10 cellular contexts compared by ENCODE assay signal in the genomic region with DNA sequence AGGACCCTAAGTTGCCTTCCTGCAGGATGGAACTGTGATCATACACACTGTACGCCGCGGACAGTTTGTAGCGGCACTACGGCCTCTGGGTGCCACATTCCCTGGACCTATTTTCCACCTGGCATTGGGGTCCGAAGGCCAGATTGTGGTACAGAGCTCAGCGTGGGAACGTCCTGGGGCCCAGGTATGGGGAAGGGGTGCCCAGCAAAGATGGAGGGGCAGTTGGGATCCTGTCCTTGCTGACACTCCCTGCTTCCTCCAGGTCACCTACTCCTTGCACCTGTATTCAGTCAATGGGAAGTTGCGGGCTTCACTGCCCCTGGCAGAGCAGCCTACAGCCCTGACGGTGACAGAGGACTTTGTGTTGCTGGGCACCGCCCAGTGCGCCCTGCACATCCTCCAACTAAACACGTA. TPM values are rescaled to one million over a fixed set of nuclear protein-coding genes. Genes with fewer than 3 reads are reported as not detected.
A peak's percentile ranks its signal among the peaks of the same experiment; 100 is the strongest.
DNase-seq lines count a peak whose midpoint lies in the region; ATAC-seq and TF ChIP-seq lines count a peak whose summit lies in the region.
"Had no signal": no experiment of that assay in that cellular context is flagged by ENCODE, and none has a peak within 500 bp of the region (broad histone marks: within the 10 kb centered on the region; RNA-seq: fewer than 3 reads in every experiment).

No MANE protein-coding gene starts in this region.

- ATAC-seq in naive thymus-derived CD8-positive, alpha-beta T cell = no peak
- ATAC-seq in HG03521 (IDR thresholded peaks at IDR 0.05; ENCODE audit: unreplicated experiment) (no peak), omental fat pad (ENCODE audit: low FRiP score) (no peak)

- H3K9me3 Mint-ChIP-seq in brain = no peaks in the 10 kb centered on the region
- no peaks in the 10 kb centered on the region for H3K9me3 Mint-ChIP-seq in naive thymus-derived CD8-positive, alpha-beta T cell

- H3K79me2 ChIP-seq in DOHH2 (ENCODE audit: control insufficient read depth, low read length) = no peaks in the 10 kb centered on the region

- TF ChIP-seq CTCF in DOHH2 (IDR thresholded peaks at IDR 0.05; ENCODE audit: low read depth, low read length, poor library complexity, severe bottlenecking) = no peak
- no peak for TF ChIP-seq CTCF in brain (conservative IDR thresholded peaks at IDR 0.05)
- TF ChIP-seq CTCF in omental fat pad (IDR thresholded peaks at IDR 0.05) = no peak

- H3K36me3 ChIP-seq in BLaER1 treated with 17β-estradiol and CSF1 and Interleukin-3, amounts not matched to agents 10 nM and 100 nM = peaks cover 44 to 67% (median 59%) of the 10 kb centered on the region in 11 experiments
- peaks cover 23% of the 10 kb centered on the region for H3K36me3 ChIP-seq in DOHH2 (ENCODE audit: control insufficient read depth, low read length)
- peaks cover 31% of the 10 kb centered on the region for H3K36me3 ChIP-seq in HAP-1 (replicated peaks)

- peaks cover 0 to 55% (median 0%) of the 10 kb centered on the region in 11 experiments; a peak in 8 of 22 replicates for H4K20me1 ChIP-seq in BLaER1 treated with 17β-estradiol and CSF1 and Interleukin-3, amounts not matched to agents 10 nM and 100 nM
- no peaks in the 10 kb centered on the region for H4K20me1 ChIP-seq in DOHH2 (ENCODE audit: control insufficient read depth, insufficient read depth, low read depth, low read length)

- peak overlapping the region in 1 of 11 experiments; percentile 87; a peak in 4 of 22 replicates for H3K9ac ChIP-seq in BLaER1 treated with 17β-estradiol and CSF1 and Interleukin-3, amounts not matched to agents 10 nM and 100 nM

- no peaks in the 10 kb centered on the region for H3K9me2 ChIP-seq in DOHH2 (replicated peaks; ENCODE audit: control insufficient read depth, low read length)

- H3K4me3 Mint-ChIP-seq in brain = peak overlapping the region; percentile 62 to 75 (median 71)
- peak overlapping the region in 9 of 10 donors; percentile 53 to 80 (median 66) for H3K4me3 Mint-ChIP-seq in naive thymus-derived CD8-positive, alpha-beta T cell

- no peak overlapping the region for H3K27ac Mint-ChIP-seq in brain
- H3K27ac Mint-ChIP-seq in naive thymus-derived CD8-positive, alpha-beta T cell = peak overlapping the region in 6 of 10 donors; percentile 69 to 90 (median 74)

- no peaks in the 10 kb centered on the region for H3K27me3 Mint-ChIP-seq in brain
- no peaks in the 10 kb centered on the region for H3K27me3 Mint-ChIP-seq in naive thymus-derived CD8-positive, alpha-beta T cell

- H3K27ac ChIP-seq in BLaER1 treated with 17β-estradiol and CSF1 and Interleukin-3, amounts not matched to agents 10 nM and 100 nM = peak overlapping the region in 1 of 11 experiments; percentile 95; a peak in 1 of 22 replicates
- no peak overlapping the region for H3K27ac ChIP-seq in DOHH2 (ENCODE audit: low read depth, low read length)

- no peaks in the 10 kb centered on the region for H3K36me3 Mint-ChIP-seq in brain
- peaks cover 0 to 18% (median 3%) of the 10 kb centered on the region in 3 donors for H3K36me3 Mint-ChIP-seq in naive thymus-derived CD8-positive, alpha-beta T cell

- H3K4me1 ChIP-seq in BLaER1 treated with 17β-estradiol and CSF1 and Interleukin-3, amounts not matched to agents 10 nM and 100 nM = peaks cover 15 to 67% (median 53%) of the 10 kb centered on the region in 10 experiments
- H3K4me1 ChIP-seq in DOHH2 (ENCODE audit: control insufficient read depth, low read length) (peaks cover 19% of the 10 kb centered on the region), HAP-1 (no peaks in the 10 kb centered on the region)

- DNase-seq in naive thymus-derived CD8-positive, alpha-beta T cell = no peak
- DNase-seq in HAP-1 (ENCODE audit: low spot score in 2 of 2) = no peak
- no peak for DNase-seq in omental fat pad (ENCODE audit: low spot score)
- DNase-seq: NCI-H146, NCI-H526, T-helper 9 cell had no signal

- no peaks in the 10 kb centered on the region for H3K9me3 ChIP-seq in BLaER1 treated with 17β-estradiol and CSF1 and Interleukin-3, amounts not matched to agents 10 nM and 100 nM (replicated peaks in 1 of 11)
- no peaks in the 10 kb centered on the region for H3K9me3 ChIP-seq in DOHH2 (ENCODE audit: control insufficient read depth, insufficient read depth, low read length)
- no peaks in the 10 kb centered on the region for H3K9me3 ChIP-seq in HAP-1

- no peak overlapping the region for H3K4me3 ChIP-seq in BLaER1 treated with 17β-estradiol and CSF1 and Interleukin-3, amounts not matched to agents 10 nM and 100 nM
- H3K4me3 ChIP-seq in DOHH2 (ENCODE audit: low read length) (no peak overlapping the region), HAP-1 (no peak overlapping the region)

- H3K4me1 Mint-ChIP-seq in brain = peaks cover 5% of the 10 kb centered on the region
- peaks cover 3 to 12% (median 7%) of the 10 kb centered on the region in 4 donors for H3K4me1 Mint-ChIP-seq in naive thymus-derived CD8-positive, alpha-beta T cell

- peak overlapping the region in 10 of 11 experiments; percentile 86 to 98 (median 93); a peak in 16 of 22 replicates for H3K4me2 ChIP-seq in BLaER1 treated with 17β-estradiol and CSF1 and Interleukin-3, amounts not matched to agents 10 nM and 100 nM
- peak overlapping the region; percentile 96 for H3K4me2 ChIP-seq in DOHH2 (ENCODE audit: low read length)

- in situ Hi-C loops in HAP-1 (cut with MboI; ENCODE audit: low sequenced_read_pairs) = no loop called here

- no peaks in the 10 kb centered on the region for H3K27me3 ChIP-seq in BLaER1 treated with 17β-estradiol and CSF1 and Interleukin-3, amounts not matched to agents 10 nM and 100 nM
- H3K27me3 ChIP-seq in DOHH2 (ENCODE audit: control insufficient read depth, low read length) (no peaks in the 10 kb centered on the region), HAP-1 (ENCODE audit: low read depth) (no peaks in the 10 kb centered on the region)

- H3F3A ChIP-seq in DOHH2 (ENCODE audit: control insufficient read depth, insufficient read depth) = peaks cover 6% of the 10 kb centered on the region

- POLR2A ChIA-PET in naive thymus-derived CD8-positive, alpha-beta T cell (lab: Charles Lee) = interaction anchor here (1.9 to 2.8 kb wide), 3 partner anchors 21 to 32 kb away, joined by 4 to 25 read pairs (median 16); a partner anchor contains a TSS

RNA-seq across cellular contexts. Expression of a gene that starts 28.8 kb away (rescaled TPM):
- 4.6 TPM for polyA plus RNA-seq in brain (ENCODE audit: insufficient read depth, low read depth, low replicate concordance)
- 10 to 100 TPM; 40.7 to 46.0 TPM for total RNA-seq in naive thymus-derived CD8-positive, alpha-beta T cell
- polyA plus RNA-seq in naive thymus-derived CD8-positive, alpha-beta T cell = 1 to 10 TPM in 2 of 3 donors, under 1 TPM in 1; 0.89 to 2.8 (median 1.9) TPM
- total RNA-seq in omental fat pad = 100 to 1,000 TPM in 1 of 4 donors, 10 to 100 TPM in 3; 17.4 to 113 (median 33.6) TPM

RNA-seq across cellular contexts. Expression of a gene that starts 31.7 kb away (rescaled TPM):
- polyA plus RNA-seq in brain (ENCODE audit: insufficient read depth, low read depth, low replicate concordance) = 36.7 TPM
- total RNA-seq in naive thymus-derived CD8-positive, alpha-beta T cell = 10 to 100 TPM; 58.8 to 59.5 TPM
- 100 to 1,000 TPM in 2 of 3 donors, 10 to 100 TPM in 1; 81.9 to 106 (median 106) TPM for polyA plus RNA-seq in naive thymus-derived CD8-positive, alpha-beta T cell
- 10 to 100 TPM; 30.8 to 61.5 (median 45.4) TPM for total RNA-seq in omental fat pad

Comparison
In these comparisons a context has a peak if more than half of its experiments do, and no peak if none do; other contexts are left out.
1. H3K27ac Mint-ChIP-seq: peak in naive thymus-derived CD8-positive, alpha-beta T cell (6 of 10); none in brain (0 of 5).